Comparison of ENCODE assay signal across 1 cellular context in genomic region chr6:107637914-107638313, GRCh38.
TF ChIP-seq lines count a peak whose summit lies in the region.

No MANE protein-coding gene starts in this region.

TF ChIP-seq in GM12878, 131 proteins besides CTCF, POLR2A, EP300 and RAD21:
- TF ChIP-seq ELK1 (IDR thresholded peaks at IDR 0.05; ENCODE audit: low read depth, low read length) (no peak), ZZZ3 (IDR thresholded peaks at IDR 0.05; ENCODE audit: control insufficient read depth, insufficient read length, low read depth) (no peak), STAT1 (conservative IDR thresholded peaks at IDR 0.05) (no peak), YBX1 (IDR thresholded peaks at IDR 0.05) (no peak), ZBED1 (IDR thresholded peaks at IDR 0.05; ENCODE audit: borderline replicate concordance) (no peak), ZNF592 (IDR thresholded peaks at IDR 0.05) (no peak), SIN3A (IDR thresholded peaks at IDR 0.05; ENCODE audit: low read depth, low read length) (no peak), USF2 (IDR thresholded peaks at IDR 0.05; ENCODE audit: borderline replicate concordance, low read depth, low read length) (no peak), CBX5 (IDR thresholded peaks at IDR 0.05; ENCODE audit: low read depth) (no peak), NR2C2 (IDR thresholded peaks at IDR 0.05; ENCODE audit: borderline replicate concordance, control insufficient read depth, insufficient read length, low read depth) (no peak), DPF2 (IDR thresholded peaks at IDR 0.05) (no peak), EED (IDR thresholded peaks at IDR 0.05; ENCODE audit: low read depth) (no peak), E2F4 (IDR thresholded peaks at IDR 0.05; ENCODE audit: low read depth, low read length) (no peak), ETV6 (conservative IDR thresholded peaks at IDR 0.05 in 1 of 2, IDR thresholded peaks at IDR 0.05 in 1 of 2; ENCODE audit: borderline replicate concordance in 1 of 2, low read depth in 1 of 2) (no peak)
